In the genomic region with DNA sequence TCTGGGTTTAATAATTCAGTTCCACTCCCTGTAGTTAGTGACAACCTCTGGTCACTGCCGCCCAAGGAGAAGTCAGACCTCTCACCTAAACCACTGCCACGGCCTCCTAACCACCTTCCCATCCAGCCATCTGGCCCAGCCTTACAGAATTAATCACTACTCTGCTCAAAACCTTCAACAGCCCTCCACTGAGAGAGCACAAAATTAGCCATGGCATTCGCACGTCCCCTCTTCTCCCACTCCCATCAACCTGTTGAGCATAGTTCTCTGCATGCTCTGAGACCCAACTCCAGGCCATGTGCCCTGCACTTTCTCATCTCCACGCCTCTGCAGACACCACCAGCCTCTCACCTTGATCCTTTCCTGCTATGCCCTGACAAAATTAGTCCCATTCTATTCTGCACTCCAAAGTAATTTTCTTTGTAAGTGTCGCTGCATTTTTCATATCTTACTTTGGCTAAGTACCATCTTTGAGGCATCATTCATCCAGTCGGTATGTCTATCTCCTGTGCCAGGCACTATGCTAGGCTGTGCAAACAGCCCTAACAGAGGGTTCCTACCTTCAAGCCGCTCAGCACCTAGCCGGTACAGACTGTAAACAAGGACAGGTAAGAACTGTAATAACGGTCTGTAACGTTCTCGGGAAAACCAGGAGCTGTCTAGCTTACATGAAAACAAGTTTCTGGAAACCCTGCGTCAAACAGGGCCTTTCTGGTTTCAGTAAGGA, we compare ENCODE assay signal across 8 cellular contexts. TPM values are rescaled to one million over a fixed set of nuclear protein-coding genes. Genes with fewer than 3 reads are reported as not detected.
DNase-seq lines count a peak whose midpoint lies in the region; ATAC-seq and TF ChIP-seq lines count a peak whose summit lies in the region.

No MANE protein-coding gene starts in this region.

- H3K4me1 ChIP-seq in ovary (ENCODE audit: insufficient read depth): peaks cover 3% of the 10 kb centered on the region

- no peaks in the 10 kb centered on the region for H3K27me3 ChIP-seq in ovary

- no peaks in the 10 kb centered on the region for H3K27me3 Mint-ChIP-seq in activated T-cell treated with anti-CD3 and anti-CD28 coated beads, Interleukin-2, amount 50 U/mL, for 4 hours (ENCODE audit: low read depth)

- H3K36me3 Mint-ChIP-seq in activated T-cell treated with anti-CD3 and anti-CD28 coated beads, Interleukin-2, amount 50 U/mL, for 4 hours (ENCODE audit: insufficient read depth): peaks cover 8% of the 10 kb centered on the region

- H3K36me3 ChIP-seq in SK-N-MC (ENCODE audit: insufficient read depth, low read length) (peaks cover 5% of the 10 kb centered on the region; the same call in 1 of the 2 replicates), ovary (no peaks in the 10 kb centered on the region)

- DNase-seq in activated T-cell treated with anti-CD3 and anti-CD28 coated beads, Interleukin-2, amount 50 U/mL, for 4 hours: no peak
- no peak for DNase-seq in activated T-cell treated with anti-CD3 and anti-CD28 coated beads, Interleukin-2, amount 50 U/mL, for 1 hour
- no peak for DNase-seq in SK-N-MC (ENCODE audit: low read depth, low spot score)
- no peak for DNase-seq in fibroblast of pulmonary artery (ENCODE audit: low read depth)
- no peak for DNase-seq in ovary
- DNase-seq in posterior cingulate gyrus: no peak
- no peak for DNase-seq in NCI-H446 treated with DMSO at 0.1 percent for 48 hours (lab: John Stamatoyannopoulos, UW)

- TF ChIP-seq CTCF in fibroblast of pulmonary artery (IDR thresholded peaks at IDR 0.05; ENCODE audit: low read length, missing control alignments) (no peak), ovary (IDR thresholded peaks at IDR 0.05) (no peak)

- H3K9me3 ChIP-seq in SK-N-MC (ENCODE audit: low read depth, low read length) (no peaks in the 10 kb centered on the region), ovary (no peaks in the 10 kb centered on the region)

- H3K4me3 ChIP-seq in SK-N-MC (peak overlapping the region; percentile 87), fibroblast of pulmonary artery (replicated peaks; ENCODE audit: low read depth, low read length) (peak overlapping the region; percentile 75), ovary (peak overlapping the region; percentile 63)

- no peak for TF ChIP-seq POLR2A in ovary (IDR thresholded peaks at IDR 0.05)

- peak overlapping the region; percentile 82 for H3K4me3 Mint-ChIP-seq in activated T-cell treated with anti-CD3 and anti-CD28 coated beads, Interleukin-2, amount 50 U/mL, for 4 hours

- H3K27ac ChIP-seq in SK-N-MC (no peak overlapping the region), ovary (peak overlapping the region in 1 of 2 donors; percentile 78)

- intact Hi-C loops in ovary (cut with DNase I): no loop called here
- intact Hi-C loops in posterior cingulate gyrus (cut with DNase I): loop anchor here (1.0 to 2.0 kb wide), 2 partner anchors 43 to 308 kb away; a partner anchor contains a TSS

- TF ChIP-seq EP300 in ovary (IDR thresholded peaks at IDR 0.05): no peak

- WGBS in ovary, 3 donors: 21 to 23% (median 22%) methylated on average over 13 of the region's 13 CpGs

- H3K9me3 Mint-ChIP-seq in activated T-cell treated with anti-CD3 and anti-CD28 coated beads, Interleukin-2, amount 50 U/mL, for 4 hours: no peaks in the 10 kb centered on the region

- ATAC-seq in activated T-cell treated with anti-CD3 and anti-CD28 coated beads, Interleukin-2, amount 50 U/mL, for 4 hours: peak; percentile 13 to 30
- no peak for ATAC-seq in GM18517 (IDR thresholded peaks at IDR 0.05; ENCODE audit: unreplicated experiment)

- peaks cover 19% of the 10 kb centered on the region for H3K4me1 Mint-ChIP-seq in activated T-cell treated with anti-CD3 and anti-CD28 coated beads, Interleukin-2, amount 50 U/mL, for 4 hours (ENCODE audit: low read depth)

- peak overlapping the region; percentile 71 for H3K9ac ChIP-seq in SK-N-MC (ENCODE audit: insufficient read length)

RNA-seq across cellular contexts. Expression of a gene that starts 1.0 kb away (rescaled TPM):
- 10 to 100 TPM; 46.4 to 67.9 (median 58.9) TPM for total RNA-seq in activated T-cell treated with anti-CD3 and anti-CD28 coated beads, Interleukin-2, amount 50 U/mL, for 4 hours
- total RNA-seq in ovary: 100 to 1,000 TPM in 1 of 7 donors, 10 to 100 TPM in 6; 43.7 to 116 (median 53.9) TPM
- polyA plus RNA-seq in ovary: 10 to 100 TPM; 46.7 to 91.6 TPM

RNA-seq across cellular contexts. Expression of a gene that starts 43.4 kb away (rescaled TPM):
- 100 to 1,000 TPM; 174 to 194 (median 184) TPM for total RNA-seq in activated T-cell treated with anti-CD3 and anti-CD28 coated beads, Interleukin-2, amount 50 U/mL, for 4 hours
- 10 to 100 TPM; 17.3 to 55.4 (median 41.6) TPM for total RNA-seq in ovary
- 10 to 100 TPM; 25.6 to 47.9 TPM for polyA plus RNA-seq in ovary
